ENCODE assay signal across 8 cellular contexts in genomic region chr19:33797821-33798633, GRCh38. TPM values are rescaled to one million over a fixed set of nuclear protein-coding genes. Genes with fewer than 3 reads are reported as not detected.
DNase-seq lines count a peak whose midpoint lies in the region; ATAC-seq and TF ChIP-seq lines count a peak whose summit lies in the region.

No MANE protein-coding gene starts in this region.

- ATAC-seq in heart left ventricle = peak in 3 of 4 donors; percentile 54 to 55 (median 54)
- no peak for ATAC-seq in HG02852 (IDR thresholded peaks at IDR 0.05; ENCODE audit: unreplicated experiment)
- ATAC-seq in GM18909 (IDR thresholded peaks at IDR 0.05; ENCODE audit: poor library complexity, unreplicated experiment) = no peak

- H3K36me3 ChIP-seq in A673 (ENCODE audit: insufficient read depth, low read length, poor library complexity, severe bottlenecking) = no peaks in the 10 kb centered on the region
- H3K36me3 ChIP-seq in heart left ventricle = peaks cover 0 to 37% (median 22%) of the 10 kb centered on the region in 9 donors
- H3K36me3 ChIP-seq in trophoblast cell (ENCODE audit: control insufficient read depth in 1 of 2, insufficient read depth in 2 of 2, low read length in 2 of 2) = peaks cover 21 to 24% of the 10 kb centered on the region in 2 experiments

- no peaks in the 10 kb centered on the region for H3K36me3 Mint-ChIP-seq in activated T-helper 1 cell treated with anti-CD3 and anti-CD28 coated beads, Interleukin-12 subunit alpha, Interleukin-12 subunit beta, Interleukin-2, Interleukin-4 antibody, amounts not matched to agents 30 ng/mL and 10 ng/mL and 1 ng/mL, durations not matched to agents 14 hours and 24 hours and 36 hours (ENCODE audit: low read depth)

- CTCF ChIA-PET in A673 (lab: Charles Lee) = interaction anchor here (0.6 kb wide), 1 partner anchor 454 kb away, joined by 3 read pairs; no protein-coding TSS in a partner anchor

- H3K79me1 ChIP-seq in trophoblast cell (ENCODE audit: low read length) = peaks cover 22% of the 10 kb centered on the region

- no peak overlapping the region for H2BK12ac ChIP-seq in trophoblast cell (ENCODE audit: low read length)

- peak overlapping the region; percentile 67 for H3K4me2 ChIP-seq in trophoblast cell (ENCODE audit: low read length)

- peak overlapping the region; percentile 71 for H3K4me3 ChIP-seq in A673 (ENCODE audit: low read depth, low read length, poor library complexity, severe bottlenecking)
- H3K4me3 ChIP-seq in HL-60 (replicated peaks; ENCODE audit: insufficient read depth, low read length) = peak overlapping the region; percentile 68
- H3K4me3 ChIP-seq in heart left ventricle = peak overlapping the region; percentile 65 to 97 (median 86)
- H3K4me3 ChIP-seq in trophoblast cell (ENCODE audit: low read depth, low read length) = peak overlapping the region; percentile 68

- no peak overlapping the region for H4K12ac ChIP-seq in trophoblast cell (ENCODE audit: low read depth, low read length)

- peaks cover 15% of the 10 kb centered on the region for H3K79me2 ChIP-seq in trophoblast cell (ENCODE audit: control insufficient read depth, insufficient read depth, low read length, poor library complexity)

- H3K9me3 ChIP-seq in A673 (ENCODE audit: low read depth, low read length, poor library complexity, severe bottlenecking) = no peaks in the 10 kb centered on the region
- H3K9me3 ChIP-seq in heart left ventricle = no peaks in the 10 kb centered on the region
- H3K9me3 ChIP-seq in trophoblast cell (ENCODE audit: insufficient read depth, low read depth, low read length) = peaks cover 2% of the 10 kb centered on the region

- peak overlapping the region; percentile 4 for H4K8ac ChIP-seq in trophoblast cell (ENCODE audit: low read depth, low read length)

- peak overlapping the region; percentile 40 for H2AFZ ChIP-seq in trophoblast cell (ENCODE audit: insufficient read depth, low read length, poor library complexity)

- peak overlapping the region; percentile 16 for H3K9ac ChIP-seq in trophoblast cell (ENCODE audit: low read length)

- WGBS in heart left ventricle, 4 donors = 1 to 10% (median 5%) methylated on average over 32 to 61 of the region's 61 CpGs
- WGBS in trophoblast cell (ENCODE audit: extremely low coverage, insufficient coverage, insufficient read length) = no CpG with 5 or more reads among the region's 61 CpGs

- H3K4me1 ChIP-seq in A673 (ENCODE audit: insufficient read depth, low read length, poor library complexity, severe bottlenecking) (peaks cover 9% of the 10 kb centered on the region), heart left ventricle (peaks cover 0 to 45% (median 15%) of the 10 kb centered on the region in 12 donors), trophoblast cell (ENCODE audit: control insufficient read depth in 1 of 2, insufficient read depth in 2 of 2, low read length in 2 of 2) (peaks cover 12 to 19% of the 10 kb centered on the region in 2 experiments)

- H2AK5ac ChIP-seq in trophoblast cell (ENCODE audit: low read length) = peak overlapping the region; percentile 64

- DNase-seq in A673 (ENCODE audit: low spot score) = peak; percentile 34
- peak in 1 of 2 experiments; percentile 13 for DNase-seq in HL-60 (ENCODE audit: low read depth in 1 of 2, low spot score in 1 of 2)
- DNase-seq in activated T-helper 1 cell treated with anti-CD3 and anti-CD28 coated beads, Interleukin-12 subunit alpha, Interleukin-12 subunit beta, Interleukin-2, Interleukin-4 antibody, amounts not matched to agents 30 ng/mL and 10 ng/mL and 1 ng/mL, durations not matched to agents 14 hours and 24 hours and 36 hours (ENCODE audit: low spot score) = no peak
- DNase-seq in heart left ventricle = peak; percentile 68 to 83 (median 80)
- DNase-seq in trophoblast cell = no peak
- no peak for DNase-seq in NK-92 (lab: John Stamatoyannopoulos, UW; ENCODE audit: unreplicated experiment)

- H3K4ac ChIP-seq in trophoblast cell (ENCODE audit: low read depth, low read length) = peak overlapping the region; percentile 60

- no peak overlapping the region for H3K23ac ChIP-seq in trophoblast cell (ENCODE audit: low read length)

- H4K91ac ChIP-seq in trophoblast cell (ENCODE audit: low read depth, low read length) = peak overlapping the region; percentile 44

- POLR2A ChIA-PET in A673 (lab: Charles Lee; ENCODE audit: low non-redundant PET) = no interaction called here

- H3K14ac ChIP-seq in trophoblast cell (ENCODE audit: low read length) = peak overlapping the region; percentile 68

- no peak for TF ChIP-seq CTCF in A673 (conservative IDR thresholded peaks at IDR 0.05; ENCODE audit: low read depth, low read length)
- no peak for TF ChIP-seq CTCF in HL-60 (IDR thresholded peaks at IDR 0.05; ENCODE audit: insufficient read depth, low read length)
- TF ChIP-seq CTCF in heart left ventricle (IDR thresholded peaks at IDR 0.05) = no peak

- no peak overlapping the region for H3K27ac ChIP-seq in A673 (ENCODE audit: low read depth, low read length, poor library complexity, severe bottlenecking)
- H3K27ac ChIP-seq in HL-60 (replicated peaks) = no peak overlapping the region
- H3K27ac ChIP-seq in heart left ventricle = peak overlapping the region; percentile 88 to 100 (median 98)
- peak overlapping the region; percentile 93 for H3K27ac ChIP-seq in trophoblast cell (ENCODE audit: low read depth, low read length)

- BruUV-seq in A673 (replicated peaks; lab: Mats Ljungman, UMichigan) = no TSS peak

- H2BK120ac ChIP-seq in trophoblast cell (ENCODE audit: insufficient read depth, low read length, poor library complexity) = peak overlapping the region; percentile 19

- H3K27ac Mint-ChIP-seq in activated T-helper 1 cell treated with anti-CD3 and anti-CD28 coated beads, Interleukin-12 subunit alpha, Interleukin-12 subunit beta, Interleukin-2, Interleukin-4 antibody, amounts not matched to agents 30 ng/mL and 10 ng/mL and 1 ng/mL, durations not matched to agents 14 hours and 24 hours and 36 hours = peak overlapping the region; percentile 44

- H3K27me3 ChIP-seq in A673 (replicated peaks; ENCODE audit: insufficient read depth, low read depth, low read length, poor library complexity) (peaks cover 28% of the 10 kb centered on the region), HL-60 (ENCODE audit: insufficient read depth, poor library complexity, severe bottlenecking) (no peaks in the 10 kb centered on the region), heart left ventricle (peaks cover 0 to 10% (median 0%) of the 10 kb centered on the region in 9 donors), trophoblast cell (ENCODE audit: insufficient read depth, low read length) (no peaks in the 10 kb centered on the region)

- intact Hi-C loops in A673 (cut with micrococcal nuclease; ENCODE audit: unreplicated experiment) = no loop called here
- intact Hi-C loops in activated T-helper 1 cell treated with anti-CD3 and anti-CD28 coated beads, Interleukin-12 subunit alpha, Interleukin-12 subunit beta, Interleukin-2, Interleukin-4 antibody, amounts not matched to agents 30 ng/mL and 10 ng/mL and 1 ng/mL, durations not matched to agents 14 hours and 24 hours and 36 hours (cut with micrococcal nuclease) = loop anchor here (2.0 kb wide), 1 partner anchor 337 kb away; no protein-coding TSS in a partner anchor
- intact Hi-C loops in heart left ventricle (cut with DNase I) = loop anchor here in 8 of 10 donors (1.0 to 10.0 kb wide), 9 partner anchors 21 to 199 kb away; no protein-coding TSS in a partner anchor

- no peak for TF ChIP-seq POLR2A in heart left ventricle (IDR thresholded peaks at IDR 0.05)

- H3K27me3 Mint-ChIP-seq in activated T-helper 1 cell treated with anti-CD3 and anti-CD28 coated beads, Interleukin-12 subunit alpha, Interleukin-12 subunit beta, Interleukin-2, Interleukin-4 antibody, amounts not matched to agents 30 ng/mL and 10 ng/mL and 1 ng/mL, durations not matched to agents 14 hours and 24 hours and 36 hours (ENCODE audit: insufficient read depth) = peaks cover 22% of the 10 kb centered on the region

- H3K4me3 Mint-ChIP-seq in activated T-helper 1 cell treated with anti-CD3 and anti-CD28 coated beads, Interleukin-12 subunit alpha, Interleukin-12 subunit beta, Interleukin-2, Interleukin-4 antibody, amounts not matched to agents 30 ng/mL and 10 ng/mL and 1 ng/mL, durations not matched to agents 14 hours and 24 hours and 36 hours = peak overlapping the region; percentile 78

- peak overlapping the region; percentile 37 for H2BK5ac ChIP-seq in trophoblast cell (ENCODE audit: low read depth, low read length, poor library complexity)

- H3K18ac ChIP-seq in trophoblast cell (ENCODE audit: low read length) = no peak overlapping the region

- no peaks in the 10 kb centered on the region for H3K4me1 Mint-ChIP-seq in activated T-helper 1 cell treated with anti-CD3 and anti-CD28 coated beads, Interleukin-12 subunit alpha, Interleukin-12 subunit beta, Interleukin-2, Interleukin-4 antibody, amounts not matched to agents 30 ng/mL and 10 ng/mL and 1 ng/mL, durations not matched to agents 14 hours and 24 hours and 36 hours (ENCODE audit: low read depth)

- no peaks in the 10 kb centered on the region for H3K9me3 Mint-ChIP-seq in activated T-helper 1 cell treated with anti-CD3 and anti-CD28 coated beads, Interleukin-12 subunit alpha, Interleukin-12 subunit beta, Interleukin-2, Interleukin-4 antibody, amounts not matched to agents 30 ng/mL and 10 ng/mL and 1 ng/mL, durations not matched to agents 14 hours and 24 hours and 36 hours

RNA-seq across cellular contexts. Expression of gene KCTD15, which starts 1.4 kb away (rescaled TPM):
- total RNA-seq in A673 (2021) (8.9 and 9.9 TPM in 2 replicates), heart left ventricle (10 to 100 TPM in 4 of 9 donors, 1 to 10 TPM in 5; 5.4 to 36.9 (median 9.8) TPM)
- total RNA-seq in activated T-helper 1 cell treated with anti-CD3 and anti-CD28 coated beads, Interleukin-12 subunit alpha, Interleukin-12 subunit beta, Interleukin-2, Interleukin-4 antibody, amounts not matched to agents 30 ng/mL and 10 ng/mL and 1 ng/mL, durations not matched to agents 14 hours and 24 hours and 36 hours = 12.5 and 12.6 TPM in 2 replicates
- polyA plus RNA-seq in heart left ventricle = 10 to 100 TPM in 1 of 2 donors, 1 to 10 TPM in 1; 6.8 to 16.7 TPM
- polyA plus RNA-seq in trophoblast cell (2013) = 13.5 and 14.1 TPM in 2 replicates

Comparison
In these comparisons a context has a peak if more than half of its experiments do, and no peak if none do; other contexts are left out.
1. DNase-seq: peak in A673 (single experiment) and heart left ventricle (5 of 5); none in activated T-helper 1 cell treated with anti-CD3 and anti-CD28 coated beads, Interleukin-12 subunit alpha, Interleukin-12 subunit beta, Interleukin-2, Interleukin-4 antibody, amounts not matched to agents 30 ng/mL and 10 ng/mL and 1 ng/mL, durations not matched to agents 14 hours and 24 hours and 36 hours (single experiment), trophoblast cell (0 of 2) and NK-92 (single experiment).
2. H3K27ac ChIP-seq: peak in heart left ventricle (12 of 12) and trophoblast cell (single experiment); none in A673 (single experiment) and HL-60 (single experiment).
3. ATAC-seq: peak in heart left ventricle (3 of 4); none in HG02852 (single experiment) and GM18909 (single experiment).
4. Peak in every context shown above with its lines, with median percentiles within 50 percentile points of each other: H3K4me3 ChIP-seq.